Comparison of ENCODE assay signal across 11 cellular contexts in genomic region chr19:55581828-55582223, GRCh38. TPM values are rescaled to one million over a fixed set of nuclear protein-coding genes. Genes with fewer than 3 reads are reported as not detected.
DNase-seq lines count a peak whose midpoint lies in the region; ATAC-seq and TF ChIP-seq lines count a peak whose summit lies in the region.
"Had no signal": no experiment of that assay in that cellular context is flagged by ENCODE, and none has a peak within 500 bp of the region (broad histone marks: within the 10 kb centered on the region; RNA-seq: fewer than 3 reads in every experiment).

No MANE protein-coding gene starts in this region.

- H3K9ac ChIP-seq in endocrine pancreas (ENCODE audit: control insufficient read depth, insufficient read depth, low read length): no peak overlapping the region

- H3K27me3 ChIP-seq in Caco-2 (replicated peaks; ENCODE audit: control insufficient read depth, insufficient read depth, low read length) (no peaks in the 10 kb centered on the region), endocrine pancreas (ENCODE audit: control insufficient read depth, insufficient read depth, low read length) (no peaks in the 10 kb centered on the region), adrenal gland (no peaks in the 10 kb centered on the region)
- H3K27me3 ChIP-seq: ovary had no signal

- H3K36me3 ChIP-seq in Caco-2 (ENCODE audit: control insufficient read depth, insufficient read depth, low read length) (no peaks in the 10 kb centered on the region; the same call in 1 of the 2 replicates), endocrine pancreas (ENCODE audit: control insufficient read depth, insufficient read depth, low read length) (no peaks in the 10 kb centered on the region), adrenal gland (replicated peaks in 1 of 2) (peaks cover 0 to 9% of the 10 kb centered on the region in 2 donors)
- H3K36me3 ChIP-seq: ovary had no signal

- peaks cover 27% of the 10 kb centered on the region for H3K4me1 Mint-ChIP-seq in Caco-2 (ENCODE audit: low read depth, unreplicated experiment)
- H3K4me1 Mint-ChIP-seq in nephron progenitor cell: peaks cover 54% of the 10 kb centered on the region

- POLR2A ChIA-PET in Caco-2 (lab: Charles Lee): interaction anchor here (0.6 to 2.0 kb wide), 7 partner anchors 17 to 242 kb away, joined by 3 to 27 read pairs (median 6); partner anchors contain the start of genes FIZ1, KMT5C, U2AF2 and ZNF628

- H3K27me3 Mint-ChIP-seq in Caco-2 (ENCODE audit: insufficient read depth, unreplicated experiment): no peaks in the 10 kb centered on the region
- H3K27me3 Mint-ChIP-seq in nephron progenitor cell (ENCODE audit: low read depth, poor library complexity): no peaks in the 10 kb centered on the region

- no peaks in the 10 kb centered on the region for H3K9me3 ChIP-seq in Caco-2
- H3K9me3 ChIP-seq in endocrine pancreas (ENCODE audit: control insufficient read depth, low read length): no peaks in the 10 kb centered on the region
- H3K9me3 ChIP-seq in adrenal gland (replicated peaks in 1 of 3): no peaks in the 10 kb centered on the region
- H3K9me3 ChIP-seq: ovary had no signal

- TF ChIP-seq CTCF in Caco-2 (IDR thresholded peaks at IDR 0.05; ENCODE audit: insufficient read depth in 1 of 2, low read depth in 1 of 2, low read length in 1 of 2, severe bottlenecking in 1 of 2, unreplicated experiment in 1 of 2): no peak
- no peak for TF ChIP-seq CTCF in nephron progenitor cell (IDR thresholded peaks at IDR 0.05)
- no peak for TF ChIP-seq CTCF in adrenal gland (IDR thresholded peaks at IDR 0.05)

- peak overlapping the region; percentile 85 for H3K4me3 Mint-ChIP-seq in Caco-2 (ENCODE audit: unreplicated experiment)
- peak overlapping the region; percentile 49 for H3K4me3 Mint-ChIP-seq in nephron progenitor cell

- no peaks in the 10 kb centered on the region for H3K9me3 Mint-ChIP-seq in Caco-2 (ENCODE audit: unreplicated experiment)
- no peaks in the 10 kb centered on the region for H3K9me3 Mint-ChIP-seq in nephron progenitor cell

- 22 to 33% (median 26%) methylated on average over 6 of the region's 6 CpGs for WGBS in adrenal gland, 4 donors

- intact Hi-C loops in Caco-2 (cut with micrococcal nuclease; ENCODE audit: unreplicated experiment): loop anchor here (1.0 to 2.0 kb wide), 6 partner anchors 17 to 65 kb away; partner anchors contain the start of genes FIZ1, ZNF784 and ZNF865
- intact Hi-C loops in adrenal gland (cut with DNase I): no loop called here

- H3K27ac Mint-ChIP-seq in Caco-2 (ENCODE audit: unreplicated experiment) (peak overlapping the region; percentile 46), nephron progenitor cell (peak overlapping the region; percentile 68)

- H3K36me3 Mint-ChIP-seq in Caco-2 (ENCODE audit: insufficient read depth, unreplicated experiment) (peaks cover 35% of the 10 kb centered on the region), nephron progenitor cell (ENCODE audit: low read depth) (peaks cover 8% of the 10 kb centered on the region)

- no peak overlapping the region for H3K27ac ChIP-seq in adrenal gland

- BruUV-seq in Caco-2 (replicated peaks; lab: Mats Ljungman, UMichigan): no TSS peak

- no peak for ATAC-seq in GM18498 (IDR thresholded peaks at IDR 0.05; ENCODE audit: unreplicated experiment)

- H3K4me3 ChIP-seq in Caco-2 (ENCODE audit: low read depth, low read length) (peak overlapping the region; percentile 68), endocrine pancreas (ENCODE audit: control insufficient read depth, insufficient read depth, low read length) (peak overlapping the region; percentile 61), adrenal gland (peak overlapping the region in 1 of 4 donors; percentile 9)

- DNase-seq in Caco-2 (peak; percentile 84 to 86), NCI-H2196 (lab: John Stamatoyannopoulos, UW; ENCODE audit: unreplicated experiment) (peak; percentile 37), nephron progenitor cell (no peak), adrenal gland (no peak), Kasumi-1 (lab: John Stamatoyannopoulos, UW) (no peak), NCI-H128 (lab: John Stamatoyannopoulos, UW; ENCODE audit: unreplicated experiment) (no peak)
- DNase-seq: activated CD8-positive, alpha-beta memory T cell treated with anti-CD3 and anti-CD28 coated beads for 24 hours; ovary had no signal

- H3K4me1 ChIP-seq in Caco-2 (peaks cover 22% of the 10 kb centered on the region), endocrine pancreas (ENCODE audit: control insufficient read depth, insufficient read depth, low read length) (no peaks in the 10 kb centered on the region), adrenal gland (replicated peaks in 1 of 2) (peaks cover 23 to 26% of the 10 kb centered on the region in 2 donors)

- CTCF ChIA-PET in Caco-2 (lab: Charles Lee): interaction anchor here (0.6 to 3.1 kb wide), 13 partner anchors 9 to 441 kb away, joined by 3 to 16 read pairs (median 6); partner anchors contain the start of genes FIZ1, NAT14, ZNF524 and ZNF865

- no peak for TF ChIP-seq POLR2A in adrenal gland (IDR thresholded peaks at IDR 0.05)

RNA-seq across cellular contexts. Expression of gene ZNF579, which starts 1.2 kb away (rescaled TPM):
- total RNA-seq in Caco-2 (2022) (26.5 and 30.4 TPM in 2 replicates), adrenal gland (10 to 100 TPM in 2 of 8 donors, 1 to 10 TPM in 6; 3.5 to 15.8 (median 8.4) TPM)
- 10 to 100 TPM in 2 of 3 donors, 1 to 10 TPM in 1; 2.8 to 27.1 (median 12.2) TPM for polyA plus RNA-seq in adrenal gland

RNA-seq across cellular contexts. Expression of gene FIZ1, which starts 17.5 kb away (rescaled TPM):
- total RNA-seq in Caco-2 (2022): 27.2 and 27.7 TPM in 2 replicates
- 10 to 100 TPM in 4 of 8 donors, 1 to 10 TPM in 4; 5.7 to 19.7 (median 10.4) TPM for total RNA-seq in adrenal gland
- polyA plus RNA-seq in adrenal gland: 10 to 100 TPM in 2 of 3 donors, 1 to 10 TPM in 1; 6.3 to 19.6 (median 15.2) TPM

RNA-seq across cellular contexts. Expression of gene ZNF524, which starts 18.3 kb away (rescaled TPM):
- 10.8 and 11.1 TPM in 2 replicates for total RNA-seq in Caco-2 (2022)
- total RNA-seq in adrenal gland: 10 to 100 TPM; 14.1 to 83.7 (median 28.3) TPM
- 10 to 100 TPM in 2 of 3 donors, under 1 TPM in 1; 0.93 to 57.6 (median 57.1) TPM for polyA plus RNA-seq in adrenal gland

RNA-seq across cellular contexts. Expression of gene ZNF865, which starts 23.6 kb away (rescaled TPM):
- total RNA-seq in Caco-2 (2022) (13.2 and 14.5 TPM in 2 replicates), adrenal gland (10 to 100 TPM in 5 of 8 donors, 1 to 10 TPM in 3; 5.3 to 19.6 (median 10.6) TPM)
- 10 to 100 TPM in 2 of 3 donors, 1 to 10 TPM in 1; 2.0 to 24.7 (median 11.7) TPM for polyA plus RNA-seq in adrenal gland

RNA-seq across cellular contexts. Expression of gene SBK3, which starts 36.5 kb away (rescaled TPM):
- 2.3 and 2.4 TPM in 2 replicates for total RNA-seq in Caco-2 (2022)
- under 1 TPM in 2 of 8 donors, not detected in 6; 0.18 to 0.68 TPM for total RNA-seq in adrenal gland
- under 1 TPM in 1 of 3 donors, not detected in 2; 0.10 TPM for polyA plus RNA-seq in adrenal gland
- total RNA-seq: HT1080 had no signal
- polyA plus RNA-seq: ovary had no signal

Comparison
In these comparisons a context has a peak if more than half of its experiments do, and no peak if none do; other contexts are left out.
1. DNase-seq: peak in Caco-2 (2 of 2) and NCI-H2196 (single experiment); none in nephron progenitor cell (single experiment), adrenal gland (0 of 7), Kasumi-1 (0 of 2) and NCI-H128 (single experiment).